22 cellular contexts compared by ENCODE assay signal in genomic region chr19:30577551-30578090, GRCh38.
"Had no signal": no experiment of that assay in that cellular context is flagged by ENCODE, and none has a peak within 500 bp of the region (broad histone marks: within the 10 kb centered on the region; RNA-seq: fewer than 3 reads in every experiment).

No MANE protein-coding gene starts in this region.

- H3K9me3 Mint-ChIP-seq: activated naive CD8-positive, alpha-beta T cell treated with anti-CD3 and anti-CD28 coated beads for 36 hours; activated T-cell treated with anti-CD3 and anti-CD28 coated beads, Interleukin-2, amount 50 U/mL, for 4 hours; activated T-helper 2 cell treated with anti-CD3 and anti-CD28 coated beads, Interferon-gamma antibody, Interleukin-2, Interleukin-4, amounts not matched to agents 10 μg/mL and 5 μg/mL and 100 μg/mL, durations not matched to agents 14 hours and 24 hours and 36 hours had no signal

- H3K9me3 ChIP-seq: gastrocnemius medialis, sigmoid colon had no signal

- H3K27me3 Mint-ChIP-seq: memory B cell; stimulated activated naive B cell treated with anti-CD40 and anti-IgM and Interleukin-4, amounts not matched to agents 10 μg/mL and 1 μg/mL and 100 μg/mL, for 72 hours had no signal

- H3K27ac Mint-ChIP-seq: activated CD4-positive, alpha-beta T cell treated with anti-CD3 and anti-CD28 coated beads for 36 hours; activated naive CD8-positive, alpha-beta T cell treated with anti-CD3 and anti-CD28 coated beads for 36 hours; activated T-helper 2 cell treated with anti-CD3 and anti-CD28 coated beads, Interferon-gamma antibody, Interleukin-2, Interleukin-4, amounts not matched to agents 10 μg/mL and 5 μg/mL and 100 μg/mL, durations not matched to agents 14 hours and 24 hours and 36 hours; memory B cell; progenitor cell of endocrine pancreas; stimulated activated naive B cell treated with anti-CD40 and anti-IgM and Interleukin-4, amounts not matched to agents 10 μg/mL and 1 μg/mL and 100 μg/mL, for 72 hours; WTC11 had no signal

- H3K27ac ChIP-seq: gastrocnemius medialis had no signal

- H3K36me3 Mint-ChIP-seq: activated naive CD8-positive, alpha-beta T cell treated with anti-CD3 and anti-CD28 coated beads for 36 hours; memory B cell; stimulated activated naive B cell treated with anti-CD40 and anti-IgM and Interleukin-4, amounts not matched to agents 10 μg/mL and 1 μg/mL and 100 μg/mL, for 72 hours; WTC11 had no signal

- H3K4me1 ChIP-seq: gastrocnemius medialis, sigmoid colon had no signal

- H3K4me1 Mint-ChIP-seq: activated CD4-positive, alpha-beta T cell treated with anti-CD3 and anti-CD28 coated beads for 36 hours; activated naive CD8-positive, alpha-beta T cell treated with anti-CD3 and anti-CD28 coated beads for 36 hours; memory B cell; stimulated activated naive B cell treated with anti-CD40 and anti-IgM and Interleukin-4, amounts not matched to agents 10 μg/mL and 1 μg/mL and 100 μg/mL, for 72 hours had no signal

- H3K27me3 ChIP-seq: gastrocnemius medialis, sigmoid colon had no signal

- H3K4me3 ChIP-seq: gastrocnemius medialis, sigmoid colon, smooth muscle cell had no signal

- DNase-seq: activated CD4-positive, alpha-beta T cell treated with anti-CD3 and anti-CD28 coated beads for 36 hours; activated CD4-positive, alpha-beta T cell treated with anti-CD3 and anti-CD28 coated beads, Interleukin-2, amount 50 U/mL, for 48 hours; activated CD8-positive, alpha-beta memory T cell treated with anti-CD3 and anti-CD28 coated beads, Interleukin-2, amount 50 U/mL, for 48 hours; activated naive CD4-positive, alpha-beta T cell; activated naive CD8-positive, alpha-beta T cell treated with anti-CD3 and anti-CD28 coated beads for 36 hours; activated T-cell treated with anti-CD3 and anti-CD28 coated beads, Interleukin-2, amount 50 U/mL, for 4 hours; effector CD4-positive, alpha-beta T cell; gastrocnemius medialis; head of caudate nucleus; left ventricle myocardium superior; retina; sigmoid colon; stimulated activated CD4-positive, alpha-beta T cell treated with anti-CD3 and anti-CD28 coated beads, Interleukin-15, amount 100 ng/mL, for 24 hours; stimulated activated CD4-positive, alpha-beta T cell treated with anti-CD3 and anti-CD28 coated beads, Interleukin-2, amount 100 ng/mL, for 48 hours; stimulated activated CD8-positive, alpha-beta memory T cell treated with anti-CD3 and anti-CD28 coated beads, Interleukin-4, amount 100 ng/mL, for 48 hours; stimulated activated naive B cell treated with anti-CD40 and anti-IgM and Interleukin-4, amounts not matched to agents 10 μg/mL and 1 μg/mL and 100 μg/mL, for 72 hours; T1000 had no signal

- H3K36me3 ChIP-seq: gastrocnemius medialis, sigmoid colon had no signal

- H3K4me3 Mint-ChIP-seq: activated CD4-positive, alpha-beta T cell treated with anti-CD3 and anti-CD28 coated beads for 36 hours; activated naive CD8-positive, alpha-beta T cell treated with anti-CD3 and anti-CD28 coated beads for 36 hours; activated T-cell treated with anti-CD3 and anti-CD28 coated beads, Interleukin-2, amount 50 U/mL, for 4 hours; memory B cell; stimulated activated naive B cell treated with anti-CD40 and anti-IgM and Interleukin-4, amounts not matched to agents 10 μg/mL and 1 μg/mL and 100 μg/mL, for 72 hours; WTC11 had no signal
